Comparison of ENCODE assay signal across 19 cellular contexts in the genomic region with DNA sequence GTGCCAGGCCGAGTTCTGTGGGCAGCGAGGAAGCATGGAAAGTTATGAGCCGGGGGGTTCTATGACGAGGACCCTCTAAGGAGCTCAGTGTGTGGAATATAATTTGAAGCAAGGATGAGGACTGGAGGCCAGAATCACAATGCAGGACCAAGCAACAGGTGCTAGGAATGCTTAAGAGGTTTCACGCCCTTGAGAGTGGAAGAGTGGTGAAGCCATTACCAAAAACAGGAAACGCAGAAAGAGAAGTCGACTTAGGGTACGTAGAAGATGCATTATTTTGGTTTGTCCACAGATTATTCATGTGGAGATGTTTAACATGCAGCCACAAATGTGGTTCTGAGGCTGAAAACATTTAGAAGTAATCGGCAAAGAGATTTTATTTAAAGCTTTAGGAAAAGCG.
DNase-seq lines count a peak whose midpoint lies in the region; ATAC-seq and TF ChIP-seq lines count a peak whose summit lies in the region.
"Had no signal": no experiment of that assay in that cellular context is flagged by ENCODE, and none has a peak within 500 bp of the region (broad histone marks: within the 10 kb centered on the region; RNA-seq: fewer than 3 reads in every experiment).

No MANE protein-coding gene starts in this region.

- H3K4me1 Mint-ChIP-seq in activated CD4-positive, alpha-beta T cell treated with anti-CD3 and anti-CD28 coated beads for 36 hours: peaks cover 87% of the 10 kb centered on the region
- H3K4me1 Mint-ChIP-seq in activated naive CD8-positive, alpha-beta T cell treated with anti-CD3 and anti-CD28 coated beads for 36 hours: peaks cover 79% of the 10 kb centered on the region
- H3K4me1 Mint-ChIP-seq in stimulated activated effector memory CD8-positive, alpha-beta T cell treated with anti-CD3 and anti-CD28 coated beads, Interleukin-12 subunit alpha, Interleukin-12 subunit beta, amount 100 ng/mL, for 72 hours: peaks cover 85% of the 10 kb centered on the region

- H3K79me1 ChIP-seq in mesenchymal stem cell (replicated peaks; ENCODE audit: low read length, poor library complexity, severe bottlenecking): peaks cover 23% of the 10 kb centered on the region

- CTCF ChIA-PET in activated CD4-positive, alpha-beta T cell treated with anti-CD3 and anti-CD28 coated beads for 36 hours (lab: Charles Lee): interaction anchor here (0.6 to 1.2 kb wide), 3 partner anchors 13 to 50 kb away, joined by 3 to 5 read pairs (median 4); no protein-coding TSS in a partner anchor

- no peak overlapping the region for H4K91ac ChIP-seq in mesenchymal stem cell (ENCODE audit: low read length)

- TF ChIP-seq CTCF in vagina (IDR thresholded peaks at IDR 0.05): no peak

- WGBS in mesenchymal stem cell: 98% methylated on average over 10 of the region's 10 CpGs

- no peak overlapping the region for H3K18ac ChIP-seq in mesenchymal stem cell (ENCODE audit: low read depth in 1 of 2, low read length in 2 of 2)

- peaks cover 4% of the 10 kb centered on the region for H3K9me3 Mint-ChIP-seq in activated CD4-positive, alpha-beta T cell treated with anti-CD3 and anti-CD28 coated beads for 36 hours (ENCODE audit: low read depth)
- peaks cover 6% of the 10 kb centered on the region for H3K9me3 Mint-ChIP-seq in activated naive CD8-positive, alpha-beta T cell treated with anti-CD3 and anti-CD28 coated beads for 36 hours
- H3K9me3 Mint-ChIP-seq in stimulated activated effector memory CD8-positive, alpha-beta T cell treated with anti-CD3 and anti-CD28 coated beads, Interleukin-12 subunit alpha, Interleukin-12 subunit beta, amount 100 ng/mL, for 72 hours: peaks cover 4% of the 10 kb centered on the region

- no peaks in the 10 kb centered on the region for H3K27me3 Mint-ChIP-seq in activated CD4-positive, alpha-beta T cell treated with anti-CD3 and anti-CD28 coated beads for 36 hours
- H3K27me3 Mint-ChIP-seq in activated naive CD8-positive, alpha-beta T cell treated with anti-CD3 and anti-CD28 coated beads for 36 hours: no peaks in the 10 kb centered on the region

- no peak overlapping the region for H2AK5ac ChIP-seq in mesenchymal stem cell (ENCODE audit: low read length, severe bottlenecking)

- H3K9ac ChIP-seq in mesenchymal stem cell (ENCODE audit: low read length): no peak overlapping the region

- DNase-seq in activated CD4-positive, alpha-beta T cell treated with anti-CD3 and anti-CD28 coated beads for 36 hours: no peak
- no peak for DNase-seq in activated CD4-positive, alpha-beta T cell treated with anti-CD3 and anti-CD28 coated beads for 4 hours
- no peak for DNase-seq in activated naive CD8-positive, alpha-beta T cell treated with anti-CD3 and anti-CD28 coated beads for 36 hours
- DNase-seq in stimulated activated effector memory CD8-positive, alpha-beta T cell treated with anti-CD3 and anti-CD28 coated beads, Interleukin-12 subunit alpha, Interleukin-12 subunit beta, amount 100 ng/mL, for 72 hours (ENCODE audit: low spot score in 2 of 2): peak in 1 of 2 donors; percentile 53
- DNase-seq in mesenchymal stem cell (no peak), vagina (ENCODE audit: extremely low spot score in 2 of 2) (no peak), NCI-H1694 (lab: John Stamatoyannopoulos, UW) (no peak)
- DNase-seq: activated T-cell treated with anti-CD3 and anti-CD28 coated beads, Interleukin-2, amount 50 U/mL, for 1 hour; body of pancreas; Calu3; effector memory CD4-positive, alpha-beta T cell; IMR-90; NCI-H1417; NCI-H345 had no signal

- no peak for ATAC-seq in activated CD4-positive, alpha-beta T cell treated with anti-CD3 and anti-CD28 coated beads for 36 hours
- peak; percentile 36 for ATAC-seq in HG02759 (IDR thresholded peaks at IDR 0.05; ENCODE audit: unreplicated experiment)
- ATAC-seq in stimulated activated effector memory CD8-positive, alpha-beta T cell treated with anti-CD3 and anti-CD28 coated beads, Interleukin-12 subunit alpha, Interleukin-12 subunit beta, amount 100 ng/mL, for 72 hours: peak; percentile 49
- ATAC-seq: A549, body of pancreas had no signal

- no peak overlapping the region for H2BK5ac ChIP-seq in mesenchymal stem cell (ENCODE audit: low read depth, low read length, poor library complexity, severe bottlenecking)

- H4K8ac ChIP-seq in mesenchymal stem cell (ENCODE audit: low read length): no peak overlapping the region

- H3K4ac ChIP-seq in mesenchymal stem cell (ENCODE audit: low read depth in 1 of 2, low read length in 2 of 2): no peak overlapping the region

- peaks cover 8% of the 10 kb centered on the region for H3K4me1 ChIP-seq in mesenchymal stem cell (ENCODE audit: control insufficient read depth, insufficient read depth, low read depth, low read length)
- H3K4me1 ChIP-seq in vagina: peaks cover 15% of the 10 kb centered on the region
- H3K4me1 ChIP-seq: A549 had no signal

- H2BK12ac ChIP-seq in mesenchymal stem cell (ENCODE audit: low read length in 2 of 2): no peak overlapping the region

- H3K14ac ChIP-seq in mesenchymal stem cell (ENCODE audit: low read length in 2 of 2): no peak overlapping the region

- no peak overlapping the region for H2BK15ac ChIP-seq in mesenchymal stem cell (ENCODE audit: low read depth, poor library complexity, severe bottlenecking)

- H3K9me3 ChIP-seq in mesenchymal stem cell (ENCODE audit: control insufficient read depth, low read length) (no peaks in the 10 kb centered on the region), vagina (no peaks in the 10 kb centered on the region)
- H3K9me3 ChIP-seq: A549, body of pancreas had no signal

- H3K23ac ChIP-seq in mesenchymal stem cell (ENCODE audit: low read length in 2 of 2): no peak overlapping the region

- intact Hi-C loops in activated CD4-positive, alpha-beta T cell treated with anti-CD3 and anti-CD28 coated beads for 36 hours (cut with DNase I, micrococcal nuclease): no loop called here
- intact Hi-C loops in vagina (cut with DNase I): no loop called here

- H3K27ac ChIP-seq in mesenchymal stem cell (ENCODE audit: low read length, poor library complexity, severe bottlenecking) (no peak overlapping the region), vagina (no peak overlapping the region)
- H3K27ac ChIP-seq: A549, body of pancreas, SK-N-MC, VCaP had no signal

- no peak overlapping the region for H2AFZ ChIP-seq in mesenchymal stem cell (ENCODE audit: low read depth, low read length)

- H3K27ac Mint-ChIP-seq in activated CD4-positive, alpha-beta T cell treated with anti-CD3 and anti-CD28 coated beads for 36 hours: peak overlapping the region; percentile 74
- peak overlapping the region; percentile 85 for H3K27ac Mint-ChIP-seq in activated naive CD8-positive, alpha-beta T cell treated with anti-CD3 and anti-CD28 coated beads for 36 hours
- peak overlapping the region; percentile 93 for H3K27ac Mint-ChIP-seq in stimulated activated effector memory CD8-positive, alpha-beta T cell treated with anti-CD3 and anti-CD28 coated beads, Interleukin-12 subunit alpha, Interleukin-12 subunit beta, amount 100 ng/mL, for 72 hours

- POLR2A ChIA-PET in activated CD4-positive, alpha-beta T cell treated with anti-CD3 and anti-CD28 coated beads for 36 hours (lab: Charles Lee): no interaction called here

- TF ChIP-seq POLR2A in vagina (IDR thresholded peaks at IDR 0.05): no peak

- H3K4me3 Mint-ChIP-seq in activated CD4-positive, alpha-beta T cell treated with anti-CD3 and anti-CD28 coated beads for 36 hours: no peak overlapping the region
- peak overlapping the region; percentile 22 for H3K4me3 Mint-ChIP-seq in activated naive CD8-positive, alpha-beta T cell treated with anti-CD3 and anti-CD28 coated beads for 36 hours
- peak overlapping the region; percentile 67 for H3K4me3 Mint-ChIP-seq in stimulated activated effector memory CD8-positive, alpha-beta T cell treated with anti-CD3 and anti-CD28 coated beads, Interleukin-12 subunit alpha, Interleukin-12 subunit beta, amount 100 ng/mL, for 72 hours

- no peak overlapping the region for H3K4me3 ChIP-seq in mesenchymal stem cell (ENCODE audit: insufficient read depth in 1 of 2, low read depth in 1 of 2, low read length in 2 of 2)
- H3K4me3 ChIP-seq in vagina: no peak overlapping the region
- H3K4me3 ChIP-seq: A549, body of pancreas, lung, SK-N-MC had no signal

- H3K36me3 ChIP-seq in mesenchymal stem cell (ENCODE audit: control insufficient read depth in 1 of 2, insufficient read depth in 2 of 2, low read depth in 1 of 2, low read length in 2 of 2): no peaks in the 10 kb centered on the region
- no peaks in the 10 kb centered on the region for H3K36me3 ChIP-seq in vagina

- peaks cover 33% of the 10 kb centered on the region for H3K36me3 Mint-ChIP-seq in activated CD4-positive, alpha-beta T cell treated with anti-CD3 and anti-CD28 coated beads for 36 hours (ENCODE audit: low read depth)
- peaks cover 61% of the 10 kb centered on the region for H3K36me3 Mint-ChIP-seq in activated naive CD8-positive, alpha-beta T cell treated with anti-CD3 and anti-CD28 coated beads for 36 hours
- peaks cover 26% of the 10 kb centered on the region for H3K36me3 Mint-ChIP-seq in stimulated activated effector memory CD8-positive, alpha-beta T cell treated with anti-CD3 and anti-CD28 coated beads, Interleukin-12 subunit alpha, Interleukin-12 subunit beta, amount 100 ng/mL, for 72 hours

- H3K4me2 ChIP-seq in mesenchymal stem cell (ENCODE audit: low read length, poor library complexity, severe bottlenecking): no peak overlapping the region
- H3K4me2 ChIP-seq: A549 had no signal

- no peak overlapping the region for H2BK120ac ChIP-seq in mesenchymal stem cell (ENCODE audit: low read depth, low read length)

- H3K27me3 ChIP-seq in mesenchymal stem cell (ENCODE audit: control insufficient read depth in 1 of 2, insufficient read depth in 1 of 2, low read length in 2 of 2) (no peaks in the 10 kb centered on the region), vagina (no peaks in the 10 kb centered on the region)
- H3K27me3 ChIP-seq: body of pancreas had no signal
